In genomic region chr12:122352394-122352793, GRCh38 we compare ENCODE assay signal across 21 cellular contexts.
DNase-seq lines count a peak whose midpoint lies in the region; ATAC-seq and TF ChIP-seq lines count a peak whose summit lies in the region.
"Had no signal": no experiment of that assay in that cellular context is flagged by ENCODE, and none has a peak within 500 bp of the region (broad histone marks: within the 10 kb centered on the region; RNA-seq: fewer than 3 reads in every experiment).

No MANE protein-coding gene starts in this region.

- H3K36me3 Mint-ChIP-seq in activated T-cell treated with anti-CD3 and anti-CD28 coated beads, Interleukin-2, amount 50 U/mL, for 72 hours (ENCODE audit: insufficient read depth in 2 of 2) = peaks cover 5 to 13% of the 10 kb centered on the region in 2 donors
- H3K36me3 Mint-ChIP-seq in immature natural killer cell = peaks cover 20 to 44% (median 22%) of the 10 kb centered on the region in 3 donors

- DNase-seq in activated T-cell treated with anti-CD3 and anti-CD28 coated beads, Interleukin-2, amount 50 U/mL, for 72 hours = peak in 1 of 2 donors; percentile 12
- DNase-seq in activated T-cell treated with anti-CD3 and anti-CD28 coated beads for 4 hours (no peak), DMS79 treated with DMSO at 0.1 percent for 48 hours (lab: John Stamatoyannopoulos, UW) (peak; percentile 95), immature natural killer cell (peak; percentile 26 to 33 (median 33)), thyroid gland (peak; percentile 85 to 91), heart right ventricle (no peak), C1 segment of cervical spinal cord (lab: John Stamatoyannopoulos, UW) (no peak)
- DNase-seq: CD4-positive, alpha-beta T cell; DMS153; EL; GF-D8; IMR-90; NCI-H1092 treated with DMSO at 0.1 percent for 48 hours; NCI-H1436 treated with DMSO at 0.1 percent for 48 hours; NCI-H1930; NCI-H345; NCI-H524 treated with DMSO at 0.1 percent for 48 hours; NCI-H82; Peyer's patch had no signal

- H3K9me3 Mint-ChIP-seq in activated T-cell treated with anti-CD3 and anti-CD28 coated beads, Interleukin-2, amount 50 U/mL, for 72 hours = no peaks in the 10 kb centered on the region
- no peaks in the 10 kb centered on the region for H3K9me3 Mint-ChIP-seq in immature natural killer cell
- H3K9me3 Mint-ChIP-seq: CD4-positive, alpha-beta T cell had no signal

- peaks cover 10% of the 10 kb centered on the region for H3K4me1 Mint-ChIP-seq in activated T-cell treated with anti-CD3 and anti-CD28 coated beads, Interleukin-2, amount 50 U/mL, for 72 hours (ENCODE audit: low read depth)
- H3K4me1 Mint-ChIP-seq in immature natural killer cell = peaks cover 15 to 17% of the 10 kb centered on the region in 2 donors

- peaks cover 27 to 43% of the 10 kb centered on the region in 2 donors for H3K4me1 ChIP-seq in thyroid gland
- H3K4me1 ChIP-seq in heart right ventricle = peaks cover 0 to 25% (median 16%) of the 10 kb centered on the region in 9 donors
- H3K4me1 ChIP-seq: A549 had no signal

- no peaks in the 10 kb centered on the region for H3K9me3 ChIP-seq in thyroid gland
- peaks cover 0 to 10% (median 0%) of the 10 kb centered on the region in 11 donors for H3K9me3 ChIP-seq in heart right ventricle
- H3K9me3 ChIP-seq: A549, Peyer's patch had no signal

- H3K27me3 ChIP-seq in thyroid gland (no peaks in the 10 kb centered on the region), heart right ventricle (no peaks in the 10 kb centered on the region)
- H3K27me3 ChIP-seq: Peyer's patch had no signal

- 44 to 68% methylated on average over 8 of the region's 8 CpGs for WGBS in thyroid gland, 2 donors
- WGBS in heart right ventricle, 2 donors = 96 to 97% methylated on average over 8 of the region's 8 CpGs

- H3K4me3 ChIP-seq in thyroid gland (replicated peaks in 1 of 3) (no peak overlapping the region), heart right ventricle (no peak overlapping the region)
- H3K4me3 ChIP-seq: A549, Peyer's patch had no signal

- intact Hi-C loops in thyroid gland (cut with DNase I) (no loop called here), heart right ventricle (cut with DNase I) (no loop called here)

- TF ChIP-seq CTCF in thyroid gland (IDR thresholded peaks at IDR 0.05) = no peak
- no peak for TF ChIP-seq CTCF in heart right ventricle (IDR thresholded peaks at IDR 0.05)

- TF ChIP-seq POLR2A in thyroid gland (IDR thresholded peaks at IDR 0.05) = no peak

- H3K4me3 Mint-ChIP-seq in activated T-cell treated with anti-CD3 and anti-CD28 coated beads, Interleukin-2, amount 50 U/mL, for 72 hours = peak overlapping the region in 1 of 2 donors; percentile 29
- H3K4me3 Mint-ChIP-seq in immature natural killer cell = peak overlapping the region; percentile 34 to 76 (median 66)
- H3K4me3 Mint-ChIP-seq: CD4-positive, alpha-beta T cell had no signal

- H3K36me3 ChIP-seq in thyroid gland = peaks cover 13 to 19% of the 10 kb centered on the region in 2 donors
- peaks cover 0 to 78% (median 30%) of the 10 kb centered on the region in 9 donors for H3K36me3 ChIP-seq in heart right ventricle

- H3K27ac ChIP-seq in thyroid gland (peak overlapping the region; percentile 76 to 84 (median 81)), heart right ventricle (no peak overlapping the region)
- H3K27ac ChIP-seq: A549, KMS-11, Peyer's patch had no signal

- no peaks in the 10 kb centered on the region for H3K27me3 Mint-ChIP-seq in activated T-cell treated with anti-CD3 and anti-CD28 coated beads, Interleukin-2, amount 50 U/mL, for 72 hours (ENCODE audit: low read depth)
- H3K27me3 Mint-ChIP-seq in immature natural killer cell (ENCODE audit: low read depth in 3 of 3) = peaks cover 0 to 4% (median 0%) of the 10 kb centered on the region in 3 donors
- H3K27me3 Mint-ChIP-seq: CD4-positive, alpha-beta T cell had no signal

- peak overlapping the region; percentile 48 for H3K27ac Mint-ChIP-seq in activated T-cell treated with anti-CD3 and anti-CD28 coated beads, Interleukin-2, amount 50 U/mL, for 72 hours
- H3K27ac Mint-ChIP-seq in immature natural killer cell = peak overlapping the region; percentile 56 to 88 (median 86)
- H3K27ac Mint-ChIP-seq: CD4-positive, alpha-beta T cell had no signal

- ATAC-seq in activated T-cell treated with anti-CD3 and anti-CD28 coated beads, Interleukin-2, amount 50 U/mL, for 72 hours (replicated peaks in 1 of 2) = peak in 1 of 2 donors; percentile 46
- ATAC-seq in heart right ventricle = no peak
- ATAC-seq: A549 had no signal

Comparison
In these comparisons a context has a peak if more than half of its experiments do, and no peak if none do; other contexts are left out.
1. DNase-seq: peak in DMS79 treated with DMSO at 0.1 percent for 48 hours (single experiment), immature natural killer cell (3 of 3) and thyroid gland (2 of 2); none in activated T-cell treated with anti-CD3 and anti-CD28 coated beads for 4 hours (single experiment), heart right ventricle (0 of 2) and C1 segment of cervical spinal cord (0 of 14).
2. H3K27ac ChIP-seq: peak in thyroid gland (3 of 3); none in heart right ventricle (0 of 10).